Comparison of ENCODE assay signal across 15 cellular contexts in genomic region chr7:26675143-26675887, GRCh38.
A peak's percentile ranks its signal among the peaks of the same experiment; 100 is the strongest.
DNase-seq lines count a peak whose midpoint lies in the region; ATAC-seq and TF ChIP-seq lines count a peak whose summit lies in the region.
"Had no signal": no experiment of that assay in that cellular context is flagged by ENCODE, and none has a peak within 500 bp of the region (broad histone marks: within the 10 kb centered on the region; RNA-seq: fewer than 3 reads in every experiment).

No MANE protein-coding gene starts in this region.

- no peaks in the 10 kb centered on the region for H3K9me2 ChIP-seq in HCT116 (ENCODE audit: insufficient read depth)

- H3K9me3 Mint-ChIP-seq in activated T-cell treated with anti-CD3 and anti-CD28 coated beads, Interleukin-2, amount 50 U/mL, for 4 hours = no peaks in the 10 kb centered on the region
- H3K9me3 Mint-ChIP-seq: endodermal cell had no signal

- H3K4me2 ChIP-seq in HCT116 (ENCODE audit: low read length) = 0 out of 2 replicates have a peak overlapping the region, but pooled peaks have one; percentile 3

- no peak for TF ChIP-seq RAD21 in HCT116 (IDR thresholded peaks at IDR 0.05; ENCODE audit: low read depth)

- H3K27me3 ChIP-seq in AG04450 (ENCODE audit: control insufficient read depth, insufficient read depth, low read length) (no peaks in the 10 kb centered on the region), HCT116 (ENCODE audit: insufficient read depth, low read length) (no peaks in the 10 kb centered on the region), RWPE2 (ENCODE audit: insufficient read depth, poor library complexity, severe bottlenecking) (no peaks in the 10 kb centered on the region)
- H3K27me3 ChIP-seq: gastroesophageal sphincter, suprapubic skin had no signal

- H2AFZ ChIP-seq in HCT116 (ENCODE audit: low read depth, low read length, poor library complexity, severe bottlenecking) = no peak overlapping the region

- ATAC-seq in HCT116 (peak; percentile 67), RWPE2 (ENCODE audit: low read depth) (peak; percentile 98)
- no peak for ATAC-seq in activated T-cell treated with anti-CD3 and anti-CD28 coated beads, Interleukin-2, amount 50 U/mL, for 4 hours
- ATAC-seq: gastroesophageal sphincter, K562 had no signal

- TF ChIP-seq POLR2A in HCT116 (IDR thresholded peaks at IDR 0.05; ENCODE audit: borderline replicate concordance, extremely low read depth, insufficient read depth, insufficient read length) = no peak

- POLR2A ChIA-PET in AG04450 (lab: Yijun Ruan, JAX) = interaction anchor here (1.0 kb wide), 1 partner anchor 468 kb away, joined by 4 read pairs; the partner anchor contains the start of gene HOXA5
- POLR2A ChIA-PET in HCT116 (lab: Charles Lee) = no interaction called here

- no peak overlapping the region for H3K4me3 Mint-ChIP-seq in activated T-cell treated with anti-CD3 and anti-CD28 coated beads, Interleukin-2, amount 50 U/mL, for 4 hours
- H3K4me3 Mint-ChIP-seq: endodermal cell had no signal

- H4K20me1 ChIP-seq in HCT116 (ENCODE audit: insufficient read depth) = no peaks in the 10 kb centered on the region

- CTCF ChIA-PET in AG04450 (lab: Charles Lee) = interaction anchor here (0.6 to 1.6 kb wide), 8 partner anchors 8 to 821 kb away, joined by 3 to 9 read pairs (median 3); no protein-coding TSS in a partner anchor
- CTCF ChIA-PET in HCT116 (lab: Charles Lee) = interaction anchor here (0.6 to 2.6 kb wide), 5 partner anchors 8 to 485 kb away, joined by 3 to 10 read pairs (median 5); no protein-coding TSS in a partner anchor

- no peaks in the 10 kb centered on the region for H3K9me3 ChIP-seq in AG04450 (ENCODE audit: control insufficient read depth, insufficient read depth, low read length)
- H3K9me3 ChIP-seq in HCT116 (ENCODE audit: control insufficient read depth in 1 of 2, insufficient read depth in 1 of 2, low read depth in 1 of 2, low read length in 2 of 2) = no peaks in the 10 kb centered on the region
- no peaks in the 10 kb centered on the region for H3K9me3 ChIP-seq in RWPE2 (ENCODE audit: severe bottlenecking)
- H3K9me3 ChIP-seq: gastroesophageal sphincter, suprapubic skin had no signal

- BruUV-seq in HCT116 (replicated peaks; lab: Mats Ljungman, UMichigan) = no TSS peak

- RAD21 ChIA-PET in HCT116 (lab: Charles Lee; ENCODE audit: low non-redundant PET in 1 of 2, low total read pairs in 2 of 2, uncharacterized antibody in 2 of 2, unreplicated experiment in 2 of 2) = interaction anchor here in 1 of 2 experiments (0.9 kb wide), 1 partner anchor 486 kb away, joined by 3 read pairs; no protein-coding TSS in a partner anchor

- H3K36me3 Mint-ChIP-seq in activated T-cell treated with anti-CD3 and anti-CD28 coated beads, Interleukin-2, amount 50 U/mL, for 4 hours (ENCODE audit: insufficient read depth) = no peaks in the 10 kb centered on the region

- H3K79me2 ChIP-seq in HCT116 (ENCODE audit: insufficient read depth, low read length) = no peaks in the 10 kb centered on the region

- H3K36me3 ChIP-seq in HCT116 (ENCODE audit: control insufficient read depth in 1 of 2, insufficient read depth in 2 of 2, low read length in 2 of 2) (no peaks in the 10 kb centered on the region), RWPE2 (ENCODE audit: low read depth) (no peaks in the 10 kb centered on the region)
- H3K36me3 ChIP-seq: gastroesophageal sphincter, suprapubic skin had no signal

- peak; percentile 36 for DNase-seq in AG04450 (ENCODE audit: low read depth, low spot score)
- no peak for DNase-seq in HCT116 (ENCODE audit: low read depth, low spot score)
- DNase-seq in RWPE2 (ENCODE audit: low spot score) = no peak
- peak; percentile 21 to 67 for DNase-seq in foreskin fibroblast
- no peak for DNase-seq in H4 (ENCODE audit: low spot score)
- no peak for DNase-seq in NCI-H2196 treated with DMSO at 0.1 percent for 48 hours (lab: John Stamatoyannopoulos, UW; ENCODE audit: unreplicated experiment)
- DNase-seq in activated T-cell treated with anti-CD3 and anti-CD28 coated beads, Interleukin-2, amount 50 U/mL, for 4 hours = no peak
- DNase-seq in cortex of kidney (lab: John Stamatoyannopoulos, UW) = no peak
- DNase-seq: endodermal cell; NCI-H1417; SHP77 treated with DMSO at 0.1 percent for 48 hours; stimulated activated CD4-positive, alpha-beta T cell treated with anti-CD3 and anti-CD28 coated beads, Interleukin-4, amount 100 ng/mL, for 24 hours had no signal

- TF ChIP-seq CTCF in AG04450 (IDR thresholded peaks at IDR 0.05; ENCODE audit: low read depth, low read length) (no peak), HCT116 (IDR thresholded peaks at IDR 0.05 in 2 of 3, conservative IDR thresholded peaks at IDR 0.05 in 1 of 3; ENCODE audit: borderline replicate concordance in 1 of 3, insufficient read depth in 1 of 3, low read depth in 2 of 3, low read length in 2 of 3) (no peak), RWPE2 (IDR thresholded peaks at IDR 0.05; ENCODE audit: poor library complexity, severe bottlenecking) (no peak), foreskin fibroblast (IDR thresholded peaks at IDR 0.05; ENCODE audit: low read depth, low read length) (no peak)

- H3K4me1 Mint-ChIP-seq in activated T-cell treated with anti-CD3 and anti-CD28 coated beads, Interleukin-2, amount 50 U/mL, for 4 hours (ENCODE audit: low read depth) = no peaks in the 10 kb centered on the region
- H3K4me1 Mint-ChIP-seq: endodermal cell had no signal

- no peak overlapping the region for H3K4me3 ChIP-seq in AG04450 (ENCODE audit: low read depth, low read length)
- H3K4me3 ChIP-seq in HCT116 (replicated peaks in 1 of 2; ENCODE audit: low read depth in 1 of 2, low read length in 2 of 2) = no peak overlapping the region
- H3K4me3 ChIP-seq in RWPE2 (ENCODE audit: severe bottlenecking) = no peak overlapping the region
- H3K4me3 ChIP-seq in foreskin fibroblast (ENCODE audit: low read depth in 1 of 2, low read length in 2 of 2) = no peak overlapping the region
- H3K4me3 ChIP-seq: gastroesophageal sphincter, K562, suprapubic skin had no signal

- H3K27me3 Mint-ChIP-seq in activated T-cell treated with anti-CD3 and anti-CD28 coated beads, Interleukin-2, amount 50 U/mL, for 4 hours (ENCODE audit: low read depth) = peaks cover 20% of the 10 kb centered on the region

- H3K27ac ChIP-seq in AG04450 (ENCODE audit: low read depth, low read length) (no peak overlapping the region), HCT116 (ENCODE audit: low read depth, low read length) (no peak overlapping the region), RWPE2 (ENCODE audit: poor library complexity, severe bottlenecking) (peak overlapping the region; percentile 19)
- H3K27ac ChIP-seq: gastroesophageal sphincter, suprapubic skin had no signal

- peaks cover 0 to 7% of the 10 kb centered on the region in 2 experiments; a peak in 1 of 4 replicates for H3K4me1 ChIP-seq in HCT116 (ENCODE audit: control insufficient read depth in 1 of 2, insufficient read depth in 2 of 2, low read length in 2 of 2)
- peaks cover 11% of the 10 kb centered on the region for H3K4me1 ChIP-seq in RWPE2 (ENCODE audit: insufficient read depth, poor library complexity, severe bottlenecking)
- H3K4me1 ChIP-seq: suprapubic skin had no signal

- no peak overlapping the region for H3K9ac ChIP-seq in HCT116 (ENCODE audit: low read length)

- intact Hi-C loops in HCT116 (cut with micrococcal nuclease) = loop anchor here (10.0 kb wide), 1 partner anchor 1249 kb away; no protein-coding TSS in a partner anchor

TF ChIP-seq in HCT116, 20 proteins besides CTCF, POLR2A, EP300 and RAD21:
- TF ChIP-seq JUND (IDR thresholded peaks at IDR 0.05) = 0 out of 2 replicates have a peak, but pooled peaks have one; percentile 13
- TF ChIP-seq EZH2 (IDR thresholded peaks at IDR 0.05) = no peak
- no peak for TF ChIP-seq CEBPB (IDR thresholded peaks at IDR 0.05; ENCODE audit: low read depth)
- TF ChIP-seq SIN3A (IDR thresholded peaks at IDR 0.05; ENCODE audit: low read depth) = no peak
- no peak for TF ChIP-seq POLR2AphosphoS5 (IDR thresholded peaks at IDR 0.05; ENCODE audit: low read depth, low read length)
- TF ChIP-seq EZH2phosphoT487 (IDR thresholded peaks at IDR 0.05; ENCODE audit: borderline replicate concordance) = no peak
- no peak for TF ChIP-seq TCF7L2 (IDR thresholded peaks at IDR 0.05; ENCODE audit: borderline replicate concordance, extremely low read depth, insufficient read depth, insufficient read length)
- TF ChIP-seq ZFX (IDR thresholded peaks at IDR 0.05) = no peak
- TF ChIP-seq FOSL1 (IDR thresholded peaks at IDR 0.05; ENCODE audit: low read depth) = peak; percentile 48; the same call in 1 of the 2 replicates
- TF ChIP-seq ZNF274 (IDR thresholded peaks at IDR 0.05; ENCODE audit: low read depth, low read length) = no peak
- TF ChIP-seq EGR1 (IDR thresholded peaks at IDR 0.05; ENCODE audit: low read depth) = no peak

Comparison
In these comparisons a context has a peak if more than half of its experiments do, and no peak if none do; other contexts are left out.
1. DNase-seq: peak in AG04450 (single experiment) and foreskin fibroblast (2 of 2); none in HCT116 (single experiment), RWPE2 (single experiment), H4 (single experiment), NCI-H2196 treated with DMSO at 0.1 percent for 48 hours (single experiment), activated T-cell treated with anti-CD3 and anti-CD28 coated beads, Interleukin-2, amount 50 U/mL, for 4 hours (single experiment) and cortex of kidney (single experiment).
2. ATAC-seq: peak in HCT116 (single experiment) and RWPE2 (single experiment); none in activated T-cell treated with anti-CD3 and anti-CD28 coated beads, Interleukin-2, amount 50 U/mL, for 4 hours (0 of 2).